In the genomic region with DNA sequence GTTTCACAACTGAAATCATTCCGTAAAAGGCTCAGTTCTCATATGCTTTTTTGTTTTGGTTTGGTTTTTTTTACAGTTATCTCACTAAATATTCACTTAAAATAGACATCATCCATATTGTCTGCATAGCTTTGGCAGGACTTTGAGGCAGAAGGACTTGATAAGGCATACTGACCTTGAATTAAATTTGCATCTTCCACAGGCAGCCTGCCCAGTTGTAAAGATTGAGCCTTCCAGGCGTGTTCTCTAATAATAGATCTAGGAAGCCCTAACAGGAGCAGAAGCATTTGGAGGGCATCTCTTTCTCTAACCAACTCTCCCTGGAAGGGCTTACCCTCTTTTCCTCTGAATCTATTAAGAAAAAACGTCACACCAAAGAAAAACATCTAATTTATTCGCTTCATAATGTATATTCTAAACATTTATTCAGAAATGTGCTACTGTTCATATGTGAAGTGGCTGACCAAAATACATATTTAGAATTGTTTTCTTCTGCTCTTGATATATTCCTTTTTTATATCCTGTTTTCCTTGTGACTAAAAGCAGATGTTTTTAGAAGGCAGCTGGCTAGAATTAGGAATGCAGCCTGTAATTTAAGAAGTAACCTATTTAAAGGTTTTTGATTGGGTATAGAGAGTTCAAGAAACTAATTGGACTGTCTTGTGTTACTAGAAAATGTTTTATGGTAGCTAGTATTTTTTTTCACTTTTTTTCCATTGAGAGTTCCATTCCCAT, we compare ENCODE assay signal across 1 cellular context.
TF ChIP-seq lines count a peak whose summit lies in the region.

No MANE protein-coding gene starts in this region.

TF ChIP-seq in GM23338, 12 proteins besides CTCF, POLR2A, EP300 and RAD21 (continued from another document):
- TF ChIP-seq, protein P1, sequence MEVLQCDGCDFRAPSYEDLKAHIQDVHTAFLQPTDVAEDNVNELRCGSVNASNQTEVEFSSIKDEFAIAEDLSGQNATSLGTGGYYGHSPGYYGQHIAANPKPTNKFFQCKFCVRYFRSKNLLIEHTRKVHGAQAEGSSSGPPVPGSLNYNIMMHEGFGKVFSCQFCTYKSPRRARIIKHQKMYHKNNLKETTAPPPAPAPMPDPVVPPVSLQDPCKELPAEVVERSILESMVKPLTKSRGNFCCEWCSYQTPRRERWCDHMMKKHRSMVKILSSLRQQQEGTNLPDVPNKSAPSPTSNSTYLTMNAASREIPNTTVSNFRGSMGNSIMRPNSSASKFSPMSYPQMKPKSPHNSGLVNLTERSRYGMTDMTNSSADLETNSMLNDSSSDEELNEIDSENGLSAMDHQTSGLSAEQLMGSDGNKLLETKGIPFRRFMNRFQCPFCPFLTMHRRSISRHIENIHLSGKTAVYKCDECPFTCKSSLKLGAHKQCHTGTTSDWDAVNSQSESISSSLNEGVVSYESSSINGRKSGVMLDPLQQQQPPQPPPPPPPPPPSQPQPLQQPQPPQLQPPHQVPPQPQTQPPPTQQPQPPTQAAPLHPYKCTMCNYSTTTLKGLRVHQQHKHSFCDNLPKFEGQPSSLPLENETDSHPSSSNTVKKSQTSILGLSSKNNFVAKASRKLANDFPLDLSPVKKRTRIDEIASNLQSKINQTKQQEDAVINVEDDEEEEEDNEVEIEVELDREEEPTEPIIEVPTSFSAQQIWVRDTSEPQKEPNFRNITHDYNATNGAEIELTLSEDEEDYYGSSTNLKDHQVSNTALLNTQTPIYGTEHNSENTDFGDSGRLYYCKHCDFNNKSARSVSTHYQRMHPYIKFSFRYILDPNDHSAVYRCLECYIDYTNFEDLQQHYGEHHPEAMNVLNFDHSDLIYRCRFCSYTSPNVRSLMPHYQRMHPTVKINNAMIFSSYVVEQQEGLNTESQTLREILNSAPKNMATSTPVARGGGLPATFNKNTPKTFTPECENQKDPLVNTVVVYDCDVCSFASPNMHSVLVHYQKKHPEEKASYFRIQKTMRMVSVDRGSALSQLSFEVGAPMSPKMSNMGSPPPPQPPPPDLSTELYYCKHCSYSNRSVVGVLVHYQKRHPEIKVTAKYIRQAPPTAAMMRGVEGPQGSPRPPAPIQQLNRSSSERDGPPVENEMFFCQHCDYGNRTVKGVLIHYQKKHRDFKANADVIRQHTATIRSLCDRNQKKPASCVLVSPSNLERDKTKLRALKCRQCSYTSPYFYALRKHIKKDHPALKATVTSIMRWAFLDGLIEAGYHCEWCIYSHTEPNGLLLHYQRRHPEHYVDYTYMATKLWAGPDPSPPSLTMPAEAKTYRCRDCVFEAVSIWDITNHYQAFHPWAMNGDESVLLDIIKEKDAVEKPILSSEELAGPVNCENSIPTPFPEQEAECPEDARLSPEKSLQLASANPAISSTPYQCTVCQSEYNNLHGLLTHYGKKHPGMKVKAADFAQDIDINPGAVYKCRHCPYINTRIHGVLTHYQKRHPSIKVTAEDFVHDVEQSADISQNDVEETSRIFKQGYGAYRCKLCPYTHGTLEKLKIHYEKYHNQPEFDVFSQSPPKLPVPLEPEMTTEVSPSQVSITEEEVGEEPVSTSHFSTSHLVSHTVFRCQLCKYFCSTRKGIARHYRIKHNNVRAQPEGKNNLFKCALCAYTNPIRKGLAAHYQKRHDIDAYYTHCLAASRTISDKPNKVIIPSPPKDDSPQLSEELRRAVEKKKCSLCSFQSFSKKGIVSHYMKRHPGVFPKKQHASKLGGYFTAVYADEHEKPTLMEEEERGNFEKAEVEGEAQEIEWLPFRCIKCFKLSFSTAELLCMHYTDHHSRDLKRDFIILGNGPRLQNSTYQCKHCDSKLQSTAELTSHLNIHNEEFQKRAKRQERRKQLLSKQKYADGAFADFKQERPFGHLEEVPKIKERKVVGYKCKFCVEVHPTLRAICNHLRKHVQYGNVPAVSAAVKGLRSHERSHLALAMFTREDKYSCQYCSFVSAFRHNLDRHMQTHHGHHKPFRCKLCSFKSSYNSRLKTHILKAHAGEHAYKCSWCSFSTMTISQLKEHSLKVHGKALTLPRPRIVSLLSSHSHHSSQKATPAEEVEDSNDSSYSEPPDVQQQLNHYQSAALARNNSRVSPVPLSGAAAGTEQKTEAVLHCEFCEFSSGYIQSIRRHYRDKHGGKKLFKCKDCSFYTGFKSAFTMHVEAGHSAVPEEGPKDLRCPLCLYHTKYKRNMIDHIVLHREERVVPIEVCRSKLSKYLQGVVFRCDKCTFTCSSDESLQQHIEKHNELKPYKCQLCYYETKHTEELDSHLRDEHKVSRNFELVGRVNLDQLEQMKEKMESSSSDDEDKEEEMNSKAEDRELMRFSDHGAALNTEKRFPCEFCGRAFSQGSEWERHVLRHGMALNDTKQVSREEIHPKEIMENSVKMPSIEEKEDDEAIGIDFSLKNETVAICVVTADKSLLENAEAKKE (CRISPR knock-in tag; IDR thresholded peaks at IDR 0.05): no peak
- TF ChIP-seq EZH2 (IDR thresholded peaks at IDR 0.05; ENCODE audit: low read depth, unreplicated experiment): no peak
